18 cellular contexts compared by ENCODE assay signal in genomic region chr13:60061737-60062136, GRCh38.
A peak's percentile ranks its signal among the peaks of the same experiment; 100 is the strongest.
DNase-seq lines count a peak whose midpoint lies in the region; ATAC-seq, FAIRE-seq and TF ChIP-seq lines count a peak whose summit lies in the region.
"Had no signal": no experiment of that assay in that cellular context is flagged by ENCODE, and none has a peak within 500 bp of the region (broad histone marks: within the 10 kb centered on the region; RNA-seq: fewer than 3 reads in every experiment).

No MANE protein-coding gene starts in this region.

- no peak overlapping the region for H3K4me3 Mint-ChIP-seq in endodermal cell
- H3K4me3 Mint-ChIP-seq: CD4-positive, alpha-beta memory T cell; HFFc6 had no signal

- no peak overlapping the region for H3K4me3 ChIP-seq in H7 (ENCODE audit: insufficient read depth, low read depth, low read length)
- no peak overlapping the region for H3K4me3 ChIP-seq in HEK293 (ENCODE audit: low read depth, low read length)
- H3K4me3 ChIP-seq in endodermal cell (ENCODE audit: low read length) = peak overlapping the region; percentile 6
- H3K4me3 ChIP-seq in heart right ventricle = no peak overlapping the region

- no peak for ATAC-seq in heart right ventricle
- ATAC-seq: HCT116 had no signal

- H3K9ac ChIP-seq in endodermal cell (ENCODE audit: extremely low read depth, low read length, poor library complexity, severe bottlenecking) = no peak overlapping the region

- DNase-seq in H7 = peak; percentile 1
- no peak for DNase-seq in endodermal cell
- no peak for DNase-seq in frontal cortex (ENCODE audit: low spot score in 2 of 2)
- DNase-seq in NCI-H146 (lab: John Stamatoyannopoulos, UW) = no peak
- DNase-seq in heart right ventricle = no peak
- DNase-seq: C1 segment of cervical spinal cord; Calu3; CD4-positive, alpha-beta memory T cell; COR-L47; DMS53; DMS79 treated with DMSO at 0.1 percent for 48 hours; GF-D8; GOT3; HFFc6 had no signal

- TF ChIP-seq CTCF in HEK293 (tag by site-specific recombination; IDR thresholded peaks at IDR 0.05) (no peak), endodermal cell (conservative IDR thresholded peaks at IDR 0.05) (no peak), heart right ventricle (IDR thresholded peaks at IDR 0.05) (no peak)

- H3K9me3 ChIP-seq in HEK293 (ENCODE audit: control insufficient read depth, insufficient read depth, low read depth, low read length) (no peaks in the 10 kb centered on the region), endodermal cell (ENCODE audit: control insufficient read depth, low read length) (peaks cover 26% of the 10 kb centered on the region), heart right ventricle (peaks cover 0 to 7% (median 0%) of the 10 kb centered on the region in 11 donors)

- no peaks in the 10 kb centered on the region for H3K4me1 ChIP-seq in HEK293 (ENCODE audit: control insufficient read depth, insufficient read depth, low read length)
- H3K4me1 ChIP-seq in endodermal cell (ENCODE audit: control insufficient read depth, insufficient read depth, low read length) = no peaks in the 10 kb centered on the region
- H3K4me1 ChIP-seq in heart right ventricle = no peaks in the 10 kb centered on the region

- intact Hi-C loops in heart right ventricle (cut with DNase I) = no loop called here

- no peaks in the 10 kb centered on the region for H3K27me3 Mint-ChIP-seq in endodermal cell (ENCODE audit: insufficient read depth)
- H3K27me3 Mint-ChIP-seq: CD4-positive, alpha-beta memory T cell had no signal

- H3K9me3 Mint-ChIP-seq in endodermal cell = peaks cover 7% of the 10 kb centered on the region
- H3K9me3 Mint-ChIP-seq: CD4-positive, alpha-beta memory T cell; HFFc6 had no signal

- H3K36me3 ChIP-seq in H7 (replicated peaks; ENCODE audit: control insufficient read depth, insufficient read depth, low read length) (no peaks in the 10 kb centered on the region; the same call in 1 of the 2 replicates), HEK293 (ENCODE audit: control insufficient read depth in 2 of 2, insufficient read depth in 1 of 2, low read length in 2 of 2) (no peaks in the 10 kb centered on the region), endodermal cell (ENCODE audit: control insufficient read depth, insufficient read depth, low read length) (peaks cover 78% of the 10 kb centered on the region), heart right ventricle (no peaks in the 10 kb centered on the region)

- CTCF ChIA-PET in HEK293 (lab: Yijun Ruan, JAX) = interaction anchor here (0.7 kb wide), 1 partner anchor 42 kb away, joined by 3 read pairs; no protein-coding TSS in a partner anchor

- no peaks in the 10 kb centered on the region for H3K27me3 ChIP-seq in H7 (ENCODE audit: control insufficient read depth, insufficient read depth, low read length)
- H3K27me3 ChIP-seq in endodermal cell (ENCODE audit: control insufficient read depth, insufficient read depth, low read length, poor library complexity, severe bottlenecking) = no peaks in the 10 kb centered on the region
- no peaks in the 10 kb centered on the region for H3K27me3 ChIP-seq in heart right ventricle

- FAIRE-seq in frontal cortex (lab: Jason Lieb, UNC) = no peak
- FAIRE-seq: GM12891, GM18507 had no signal

- H3K27ac ChIP-seq in HEK293 (ENCODE audit: extremely low read depth, low read depth, low read length) = no peak overlapping the region
- H3K27ac ChIP-seq in endodermal cell (ENCODE audit: low read depth, low read length) = no peak overlapping the region
- no peak overlapping the region for H3K27ac ChIP-seq in heart right ventricle

- 92 to 93% methylated on average over 2 to 3 of the region's 3 CpGs for WGBS in endodermal cell (ENCODE audit: insufficient coverage in 1 of 2, insufficient read length in 1 of 2), 2 experiments
- WGBS in heart right ventricle, 2 donors = 89 to 93% methylated on average over 3 of the region's 3 CpGs

- H3K4me1 Mint-ChIP-seq in endodermal cell = peaks cover 11% of the 10 kb centered on the region
- H3K4me1 Mint-ChIP-seq: CD4-positive, alpha-beta memory T cell had no signal

- H3K27ac Mint-ChIP-seq in endodermal cell = no peak overlapping the region
- H3K27ac Mint-ChIP-seq: CD4-positive, alpha-beta memory T cell; HFFc6 had no signal

- POLR2A ChIA-PET in HEK293 (lab: Yijun Ruan, JAX) = no interaction called here

- peaks cover 21% of the 10 kb centered on the region for H3K36me3 Mint-ChIP-seq in endodermal cell (ENCODE audit: low read depth)
- H3K36me3 Mint-ChIP-seq: CD4-positive, alpha-beta memory T cell had no signal

TF ChIP-seq in HEK293, 187 proteins besides CTCF, POLR2A, EP300 and RAD21 (continues in another document):
- TF ChIP-seq ZNF184 (tag by site-specific recombination; IDR thresholded peaks at IDR 0.05) = no peak
- TF ChIP-seq HOXC10 (CRISPR knock-in tag; IDR thresholded peaks at IDR 0.05) = no peak
- no peak for TF ChIP-seq HIC1 (tag by site-specific recombination; IDR thresholded peaks at IDR 0.05)
- no peak for TF ChIP-seq ZNF449 (tag by site-specific recombination; IDR thresholded peaks at IDR 0.05)
- TF ChIP-seq ZNF776 (tag by site-specific recombination; IDR thresholded peaks at IDR 0.05; ENCODE audit: borderline replicate concordance) = no peak
- TF ChIP-seq ZNF155 (tag by site-specific recombination; IDR thresholded peaks at IDR 0.05) = no peak
- no peak for TF ChIP-seq PRDM2 (tag by site-specific recombination; IDR thresholded peaks at IDR 0.05; ENCODE audit: borderline replicate concordance)
- no peak for TF ChIP-seq ZNF623 (tag by site-specific recombination; IDR thresholded peaks at IDR 0.05)
- peak; percentile 88 for TF ChIP-seq EGR2 (tag by site-specific recombination; IDR thresholded peaks at IDR 0.05; ENCODE audit: low read depth)
- peak; percentile 83 for TF ChIP-seq ZFHX2 (tag by site-specific recombination; conservative IDR thresholded peaks at IDR 0.05)
